10 cellular contexts compared by ENCODE assay signal in genomic region chr1:94327001-94327685, GRCh38.
DNase-seq lines count a peak whose midpoint lies in the region; ATAC-seq and TF ChIP-seq lines count a peak whose summit lies in the region.
"Had no signal": no experiment of that assay in that cellular context is flagged by ENCODE, and none has a peak within 500 bp of the region (broad histone marks: within the 10 kb centered on the region; RNA-seq: fewer than 3 reads in every experiment).

No MANE protein-coding gene starts in this region.

- H3K27me3 ChIP-seq in adrenal gland: no peaks in the 10 kb centered on the region
- H3K27me3 ChIP-seq in right atrium auricular region: no peaks in the 10 kb centered on the region

- WGBS in adrenal gland, 4 donors: 26 to 34% (median 29%) methylated on average over 18 of the region's 18 CpGs

- peaks cover 0 to 14% of the 10 kb centered on the region in 2 donors for H3K4me1 ChIP-seq in adrenal gland (replicated peaks in 1 of 2)
- H3K4me1 ChIP-seq in right atrium auricular region: peaks cover 0 to 43% of the 10 kb centered on the region in 2 donors

- peak overlapping the region in 2 of 5 donors; percentile 17 to 42 for H3K27ac ChIP-seq in adrenal gland
- peak overlapping the region; percentile 67 to 68 for H3K27ac ChIP-seq in right atrium auricular region

- no peaks in the 10 kb centered on the region for H3K9me3 ChIP-seq in adrenal gland (replicated peaks in 1 of 3)
- H3K9me3 ChIP-seq in right atrium auricular region: no peaks in the 10 kb centered on the region

- ATAC-seq in HG02571 (IDR thresholded peaks at IDR 0.05; ENCODE audit: unreplicated experiment): no peak

- intact Hi-C loops in adrenal gland (cut with DNase I): no loop called here

- no peak for TF ChIP-seq CTCF in adrenal gland (IDR thresholded peaks at IDR 0.05)
- TF ChIP-seq CTCF in right atrium auricular region (IDR thresholded peaks at IDR 0.05): no peak

- H3K36me3 ChIP-seq in adrenal gland (replicated peaks in 1 of 2) (no peaks in the 10 kb centered on the region), right atrium auricular region (no peaks in the 10 kb centered on the region)

- H3K4me3 ChIP-seq in adrenal gland: no peak overlapping the region
- peak overlapping the region in 1 of 2 donors; percentile 19 for H3K4me3 ChIP-seq in right atrium auricular region

- DNase-seq in GM04503 (ENCODE audit: low read depth): peak; percentile 71
- peak; percentile 32 to 82 (median 54) for DNase-seq in adrenal gland
- DNase-seq in right atrium auricular region (ENCODE audit: low spot score): peak; percentile 80
- peak; percentile 71 for DNase-seq in renal cortical epithelial cell (ENCODE audit: low read depth)
- no peak for DNase-seq in NCI-H748 treated with DMSO at 0.1 percent for 48 hours (lab: John Stamatoyannopoulos, UW)
- DNase-seq in NCI-H2171 treated with DMSO at 0.1 percent for 48 hours (lab: John Stamatoyannopoulos, UW): no peak
- no peak for DNase-seq in HUDEP-2 (lab: John Stamatoyannopoulos, UW; ENCODE audit: unreplicated experiment in 76 of 76)
- DNase-seq: activated T-cell treated with anti-CD3 and anti-CD28 coated beads, Interleukin-2, amount 50 U/mL, for 48 hours; stimulated activated CD8-positive, alpha-beta memory T cell treated with anti-CD3 and anti-CD28 coated beads, Interleukin-4, amount 100 ng/mL, for 48 hours had no signal

- no peak for TF ChIP-seq POLR2A in adrenal gland (IDR thresholded peaks at IDR 0.05)

Comparison
In these comparisons a context has a peak if more than half of its experiments do, and no peak if none do; other contexts are left out.
1. DNase-seq: peak in GM04503 (single experiment), adrenal gland (7 of 7), right atrium auricular region (single experiment) and renal cortical epithelial cell (single experiment); none in NCI-H748 treated with DMSO at 0.1 percent for 48 hours (single experiment), NCI-H2171 treated with DMSO at 0.1 percent for 48 hours (single experiment) and HUDEP-2 (0 of 76).